In the genomic region with DNA sequence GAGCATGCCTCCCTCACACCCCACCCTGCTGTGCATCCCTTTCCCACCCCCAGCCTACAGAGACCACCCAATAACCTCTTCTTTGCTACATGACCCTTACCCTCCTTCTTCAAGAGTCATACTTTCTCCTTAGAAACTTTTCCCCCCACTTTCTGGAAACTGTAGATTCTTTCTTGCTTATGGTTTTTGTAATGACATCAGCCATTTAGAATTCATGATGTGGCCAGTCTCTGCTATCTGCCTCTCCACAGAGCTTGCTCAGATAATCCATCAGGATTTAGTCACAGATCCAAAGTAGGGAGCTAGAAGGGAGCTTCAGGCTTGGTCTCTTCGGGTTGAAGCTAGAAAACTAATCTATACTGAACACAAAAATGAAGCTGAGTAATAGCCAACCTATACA, we compare ENCODE assay signal across 11 cellular contexts. TPM values are rescaled to one million over a fixed set of nuclear protein-coding genes. Genes with fewer than 3 reads are reported as not detected.
DNase-seq lines count a peak whose midpoint lies in the region; ATAC-seq and TF ChIP-seq lines count a peak whose summit lies in the region.
"Had no signal": no experiment of that assay in that cellular context is flagged by ENCODE, and none has a peak within 500 bp of the region (broad histone marks: within the 10 kb centered on the region; RNA-seq: fewer than 3 reads in every experiment).

No MANE protein-coding gene starts in this region.

- no peak for DNase-seq in natural killer cell treated with Interleukin-12 subunit alpha and Interleukin-12 subunit beta and Interleukin-15 and Interleukin-18, amount 100 ng/mL, for 72 hours (ENCODE audit: low spot score)
- no peak for DNase-seq in natural killer cell
- peak; percentile 57 for DNase-seq in fibroblast of gingiva (ENCODE audit: low read depth)
- no peak for DNase-seq in left ventricle myocardium superior
- no peak for DNase-seq in testis
- DNase-seq: lower lobe of right lung; MM.1S; NK-92 treated with Interleukin-12 subunit alpha and Interleukin-12 subunit beta, amount 100 ng/mL, for 24 hours had no signal

- H3K27ac ChIP-seq in testis = no peak overlapping the region
- H3K27ac ChIP-seq: lower lobe of right lung had no signal

- no peak for TF ChIP-seq POLR2A in testis (IDR thresholded peaks at IDR 0.05)

- H3K27me3 Mint-ChIP-seq in natural killer cell treated with Interleukin-12 subunit alpha and Interleukin-12 subunit beta and Interleukin-15 and Interleukin-18, amount 100 ng/mL, for 72 hours = no peaks in the 10 kb centered on the region
- H3K27me3 Mint-ChIP-seq in natural killer cell (ENCODE audit: low read depth in 2 of 2) = no peaks in the 10 kb centered on the region

- H3K4me1 ChIP-seq in testis = peaks cover 1% of the 10 kb centered on the region
- H3K4me1 ChIP-seq: lower lobe of right lung had no signal

- no peaks in the 10 kb centered on the region for H3K9me3 ChIP-seq in testis
- H3K9me3 ChIP-seq: lower lobe of right lung had no signal

- H3K4me1 Mint-ChIP-seq in natural killer cell treated with Interleukin-12 subunit alpha and Interleukin-12 subunit beta and Interleukin-15 and Interleukin-18, amount 100 ng/mL, for 72 hours (ENCODE audit: low read depth in 2 of 2) = peaks cover 21 to 24% of the 10 kb centered on the region in 2 donors
- H3K4me1 Mint-ChIP-seq in natural killer cell = peaks cover 4 to 22% of the 10 kb centered on the region in 2 donors

- no peak for TF ChIP-seq CTCF in natural killer cell (IDR thresholded peaks at IDR 0.05)
- TF ChIP-seq CTCF in testis (IDR thresholded peaks at IDR 0.05) = no peak

- intact Hi-C loops in natural killer cell (cut with micrococcal nuclease) (no loop called here), left ventricle myocardium superior (cut with micrococcal nuclease) (no loop called here), testis (cut with DNase I; ENCODE audit: low total_unique reads) (no loop called here)

- peak overlapping the region in 1 of 2 donors; percentile 78 for H3K27ac Mint-ChIP-seq in natural killer cell treated with Interleukin-12 subunit alpha and Interleukin-12 subunit beta and Interleukin-15 and Interleukin-18, amount 100 ng/mL, for 72 hours
- peak overlapping the region in 1 of 2 donors; percentile 19 for H3K27ac Mint-ChIP-seq in natural killer cell

- ATAC-seq in natural killer cell treated with Interleukin-12 subunit alpha and Interleukin-12 subunit beta and Interleukin-15 and Interleukin-18, amount 100 ng/mL, for 72 hours = no peak
- ATAC-seq in natural killer cell = no peak
- ATAC-seq in SK-N-SH treated with all-trans-retinoic acid at 6 μM for 48 hours = peak; percentile 86
- no peak for ATAC-seq in left ventricle myocardium superior
- no peak for ATAC-seq in HG02884 (IDR thresholded peaks at IDR 0.05; ENCODE audit: unreplicated experiment)
- ATAC-seq in GM18868 (IDR thresholded peaks at IDR 0.05; ENCODE audit: unreplicated experiment) = no peak
- ATAC-seq: lower lobe of right lung had no signal

- no peak overlapping the region for H3K4me3 ChIP-seq in testis
- H3K4me3 ChIP-seq: lower lobe of right lung had no signal

- H3K36me3 ChIP-seq in testis (ENCODE audit: low read depth, missing control alignments) = no peaks in the 10 kb centered on the region
- H3K36me3 ChIP-seq: lower lobe of right lung had no signal

- H3K27me3 ChIP-seq in testis = no peaks in the 10 kb centered on the region

- no peaks in the 10 kb centered on the region for H3K9me3 Mint-ChIP-seq in natural killer cell treated with Interleukin-12 subunit alpha and Interleukin-12 subunit beta and Interleukin-15 and Interleukin-18, amount 100 ng/mL, for 72 hours
- no peaks in the 10 kb centered on the region for H3K9me3 Mint-ChIP-seq in natural killer cell

- WGBS in testis, 2 donors = 84 to 91% methylated on average over 1 of the region's 1 CpG

- H3K36me3 Mint-ChIP-seq in natural killer cell treated with Interleukin-12 subunit alpha and Interleukin-12 subunit beta and Interleukin-15 and Interleukin-18, amount 100 ng/mL, for 72 hours = peaks cover 4% of the 10 kb centered on the region
- H3K36me3 Mint-ChIP-seq in natural killer cell = no peaks in the 10 kb centered on the region

- peak overlapping the region; percentile 7 for H3K4me3 Mint-ChIP-seq in natural killer cell treated with Interleukin-12 subunit alpha and Interleukin-12 subunit beta and Interleukin-15 and Interleukin-18, amount 100 ng/mL, for 72 hours
- no peak overlapping the region for H3K4me3 Mint-ChIP-seq in natural killer cell

TF ChIP-seq in SK-N-SH treated with all-trans-retinoic acid at 6 μM for 48 hours, 23 proteins besides CTCF, POLR2A, EP300 and RAD21:
- TF ChIP-seq BACH2 (CRISPR knock-in tag; IDR thresholded peaks at IDR 0.05; ENCODE audit: borderline replicate concordance) (no peak), ISL1 (CRISPR knock-in tag; IDR thresholded peaks at IDR 0.05) (peak; percentile 49; the same call in 1 of the 2 replicates)
- TF ChIP-seq, protein P1, sequence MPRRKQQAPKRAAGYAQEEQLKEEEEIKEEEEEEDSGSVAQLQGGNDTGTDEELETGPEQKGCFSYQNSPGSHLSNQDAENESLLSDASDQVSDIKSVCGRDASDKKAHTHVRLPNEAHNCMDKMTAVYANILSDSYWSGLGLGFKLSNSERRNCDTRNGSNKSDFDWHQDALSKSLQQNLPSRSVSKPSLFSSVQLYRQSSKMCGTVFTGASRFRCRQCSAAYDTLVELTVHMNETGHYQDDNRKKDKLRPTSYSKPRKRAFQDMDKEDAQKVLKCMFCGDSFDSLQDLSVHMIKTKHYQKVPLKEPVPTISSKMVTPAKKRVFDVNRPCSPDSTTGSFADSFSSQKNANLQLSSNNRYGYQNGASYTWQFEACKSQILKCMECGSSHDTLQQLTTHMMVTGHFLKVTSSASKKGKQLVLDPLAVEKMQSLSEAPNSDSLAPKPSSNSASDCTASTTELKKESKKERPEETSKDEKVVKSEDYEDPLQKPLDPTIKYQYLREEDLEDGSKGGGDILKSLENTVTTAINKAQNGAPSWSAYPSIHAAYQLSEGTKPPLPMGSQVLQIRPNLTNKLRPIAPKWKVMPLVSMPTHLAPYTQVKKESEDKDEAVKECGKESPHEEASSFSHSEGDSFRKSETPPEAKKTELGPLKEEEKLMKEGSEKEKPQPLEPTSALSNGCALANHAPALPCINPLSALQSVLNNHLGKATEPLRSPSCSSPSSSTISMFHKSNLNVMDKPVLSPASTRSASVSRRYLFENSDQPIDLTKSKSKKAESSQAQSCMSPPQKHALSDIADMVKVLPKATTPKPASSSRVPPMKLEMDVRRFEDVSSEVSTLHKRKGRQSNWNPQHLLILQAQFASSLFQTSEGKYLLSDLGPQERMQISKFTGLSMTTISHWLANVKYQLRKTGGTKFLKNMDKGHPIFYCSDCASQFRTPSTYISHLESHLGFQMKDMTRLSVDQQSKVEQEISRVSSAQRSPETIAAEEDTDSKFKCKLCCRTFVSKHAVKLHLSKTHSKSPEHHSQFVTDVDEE (CRISPR knock-in tag; IDR thresholded peaks at IDR 0.05) = no peak
- TF ChIP-seq, protein P2, sequence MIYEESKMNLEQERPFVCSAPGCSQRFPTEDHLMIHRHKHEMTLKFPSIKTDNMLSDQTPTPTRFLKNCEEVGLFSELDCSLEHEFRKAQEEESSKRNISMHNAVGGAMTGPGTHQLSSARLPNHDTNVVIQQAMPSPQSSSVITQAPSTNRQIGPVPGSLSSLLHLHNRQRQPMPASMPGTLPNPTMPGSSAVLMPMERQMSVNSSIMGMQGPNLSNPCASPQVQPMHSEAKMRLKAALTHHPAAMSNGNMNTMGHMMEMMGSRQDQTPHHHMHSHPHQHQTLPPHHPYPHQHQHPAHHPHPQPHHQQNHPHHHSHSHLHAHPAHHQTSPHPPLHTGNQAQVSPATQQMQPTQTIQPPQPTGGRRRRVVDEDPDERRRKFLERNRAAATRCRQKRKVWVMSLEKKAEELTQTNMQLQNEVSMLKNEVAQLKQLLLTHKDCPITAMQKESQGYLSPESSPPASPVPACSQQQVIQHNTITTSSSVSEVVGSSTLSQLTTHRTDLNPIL (CRISPR knock-in tag; IDR thresholded peaks at IDR 0.05; ENCODE audit: low read depth) = 0 out of 2 replicates have a peak, but pooled peaks have one; percentile 57

RNA-seq across cellular contexts. Expression of a gene that starts 36.5 kb away (rescaled TPM):
- total RNA-seq in natural killer cell treated with Interleukin-12 subunit alpha and Interleukin-12 subunit beta and Interleukin-15 and Interleukin-18, amount 100 ng/mL, for 72 hours = 10 to 100 TPM; 19.9 to 50.0 TPM
- 10 to 100 TPM in 2 of 3 donors, 1 to 10 TPM in 1; 4.0 to 12.4 (median 11.0) TPM for total RNA-seq in natural killer cell
- 16.9 TPM for total RNA-seq in left ventricle myocardium superior
- total RNA-seq in testis = 1 to 10 TPM; 8.5 to 9.1 TPM
- 11.8 TPM for polyA plus RNA-seq in testis (ENCODE audit: insufficient read depth, low read depth, low replicate concordance)

RNA-seq across cellular contexts. Expression of a gene that starts 48.7 kb away (rescaled TPM):
- total RNA-seq in natural killer cell treated with Interleukin-12 subunit alpha and Interleukin-12 subunit beta and Interleukin-15 and Interleukin-18, amount 100 ng/mL, for 72 hours = 100 to 1,000 TPM; 238 to 389 TPM
- total RNA-seq in natural killer cell (100 to 1,000 TPM; 323 to 538 (median 359) TPM), left ventricle myocardium superior (54.5 TPM), testis (100 to 1,000 TPM; 104 to 114 TPM)
- 169 TPM for polyA plus RNA-seq in testis (ENCODE audit: insufficient read depth, low read depth, low replicate concordance)
